In genomic region chr3:154224366-154224765, GRCh38 we compare ENCODE assay signal across 18 cellular contexts.
A peak's percentile ranks its signal among the peaks of the same experiment; 100 is the strongest.
DNase-seq lines count a peak whose midpoint lies in the region; ATAC-seq, FAIRE-seq and TF ChIP-seq lines count a peak whose summit lies in the region.
"Had no signal": no experiment of that assay in that cellular context is flagged by ENCODE, and none has a peak within 500 bp of the region (broad histone marks: within the 10 kb centered on the region; RNA-seq: fewer than 3 reads in every experiment).

No MANE protein-coding gene starts in this region.

- in situ Hi-C loops in HepG2 (cut with HindIII; ENCODE audit: extremely low pct_ligation_motif_present, low pct_unique_long_range_greater_than_20kb): no loop called here

- H3K9me3 Mint-ChIP-seq in glutamatergic neuron (ENCODE audit: unreplicated experiment): peaks cover 1% of the 10 kb centered on the region
- H3K9me3 Mint-ChIP-seq in type B pancreatic cell: no peaks in the 10 kb centered on the region
- H3K9me3 Mint-ChIP-seq in activated T-cell treated with anti-CD3 and anti-CD28 coated beads, Interleukin-2, amount 50 U/mL, for 72 hours: no peaks in the 10 kb centered on the region
- H3K9me3 Mint-ChIP-seq in activated CD4-positive, alpha-beta memory T cell treated with anti-CD3 and anti-CD28 coated beads for 36 hours: no peaks in the 10 kb centered on the region
- H3K9me3 Mint-ChIP-seq: H9 had no signal

- H3K27me3 Mint-ChIP-seq in glutamatergic neuron (ENCODE audit: unreplicated experiment): no peaks in the 10 kb centered on the region
- H3K27me3 Mint-ChIP-seq in type B pancreatic cell: no peaks in the 10 kb centered on the region
- peaks cover 8% of the 10 kb centered on the region for H3K27me3 Mint-ChIP-seq in activated T-cell treated with anti-CD3 and anti-CD28 coated beads, Interleukin-2, amount 50 U/mL, for 72 hours (ENCODE audit: low read depth)
- H3K27me3 Mint-ChIP-seq in activated CD4-positive, alpha-beta memory T cell treated with anti-CD3 and anti-CD28 coated beads for 36 hours: peaks cover 5% of the 10 kb centered on the region

- no peak overlapping the region for H3K9ac ChIP-seq in HepG2 (ENCODE audit: insufficient read depth, low read depth, low read length)
- H3K9ac ChIP-seq: SK-N-SH had no signal

- no peak overlapping the region for H2AFZ ChIP-seq in HepG2 (ENCODE audit: low read length)

- H3K27ac ChIP-seq in right lobe of liver (no peak overlapping the region), HepG2 (ENCODE audit: extremely low read length, insufficient read depth, low read length) (no peak overlapping the region), VCaP (peak overlapping the region; percentile 94)

- H3K36me3 ChIP-seq in right lobe of liver (peaks cover 0 to 21% (median 5%) of the 10 kb centered on the region in 4 donors), HepG2 (replicated peaks in 1 of 2; ENCODE audit: control insufficient read depth in 1 of 2, insufficient read depth in 2 of 2, low read length in 2 of 2) (no peaks in the 10 kb centered on the region)
- H3K36me3 ChIP-seq: MG63 had no signal

- H3K27ac Mint-ChIP-seq in glutamatergic neuron (ENCODE audit: unreplicated experiment) (peak overlapping the region; percentile 75), type B pancreatic cell (peak overlapping the region; percentile 60)
- H3K27ac Mint-ChIP-seq in activated T-cell treated with anti-CD3 and anti-CD28 coated beads, Interleukin-2, amount 50 U/mL, for 72 hours: no peak overlapping the region
- H3K27ac Mint-ChIP-seq in activated CD4-positive, alpha-beta memory T cell treated with anti-CD3 and anti-CD28 coated beads for 36 hours: no peak overlapping the region
- H3K27ac Mint-ChIP-seq: H9 had no signal

- WGBS in right lobe of liver (ENCODE audit: insufficient coverage, low coverage, low lambda C conversion rate, missing lambda C conversion rate): 53% methylated on average over 6 of the region's 6 CpGs
- WGBS in HepG2 (ENCODE audit: low lambda C conversion rate): 32% methylated on average over 6 of the region's 6 CpGs

- TF ChIP-seq POLR2A in right lobe of liver (IDR thresholded peaks at IDR 0.05) (no peak), HepG2 (IDR thresholded peaks at IDR 0.05; ENCODE audit: insufficient read depth in 1 of 2, low read depth in 2 of 2, low read length in 2 of 2) (no peak)

- H3K4me1 ChIP-seq in right lobe of liver (peaks cover 0 to 3% (median 0%) of the 10 kb centered on the region in 4 donors), HepG2 (ENCODE audit: insufficient read depth, low read length) (peaks cover 11% of the 10 kb centered on the region)

- no peak for TF ChIP-seq EP300 in HepG2 (IDR thresholded peaks at IDR 0.05; ENCODE audit: low read depth in 2 of 2, low read length in 2 of 2)
- TF ChIP-seq EP300 in HepG2 (CRISPR knock-in tag; IDR thresholded peaks at IDR 0.05; ENCODE audit: borderline replicate concordance): no peak

- no peak overlapping the region for H3K4me3 ChIP-seq in right lobe of liver
- H3K4me3 ChIP-seq in HepG2 (replicated peaks in 1 of 3; ENCODE audit: insufficient read depth in 1 of 3, low read depth in 2 of 3, low read length in 3 of 3): no peak overlapping the region
- H3K4me3 ChIP-seq: MG63 had no signal

- no TSS peak for BruUV-seq in HepG2 (replicated peaks; lab: Mats Ljungman, UMichigan)

- peak overlapping the region; percentile 78 for H3K4me3 Mint-ChIP-seq in glutamatergic neuron (ENCODE audit: unreplicated experiment)
- no peak overlapping the region for H3K4me3 Mint-ChIP-seq in type B pancreatic cell
- H3K4me3 Mint-ChIP-seq in activated T-cell treated with anti-CD3 and anti-CD28 coated beads, Interleukin-2, amount 50 U/mL, for 72 hours: no peak overlapping the region
- H3K4me3 Mint-ChIP-seq in activated CD4-positive, alpha-beta memory T cell treated with anti-CD3 and anti-CD28 coated beads for 36 hours: no peak overlapping the region
- H3K4me3 Mint-ChIP-seq: CD14-positive monocyte, H9 had no signal

- intact Hi-C loops in right lobe of liver (cut with DNase I): no loop called here
- intact Hi-C loops in HepG2 (cut with micrococcal nuclease; ENCODE audit: unreplicated experiment): loop anchor here (10.0 kb wide), 1 partner anchor 100 kb away; the partner anchor contains the start of gene ARHGEF26
- intact Hi-C loops in activated CD4-positive, alpha-beta memory T cell treated with anti-CD3 and anti-CD28 coated beads for 36 hours (cut with micrococcal nuclease): no loop called here

- TF ChIP-seq CTCF in right lobe of liver (IDR thresholded peaks at IDR 0.05) (no peak), HepG2 (CRISPR knock-in tag; IDR thresholded peaks at IDR 0.05) (no peak), VCaP (conservative IDR thresholded peaks at IDR 0.05) (no peak), glutamatergic neuron (IDR thresholded peaks at IDR 0.05; ENCODE audit: partially characterized antibody, unreplicated experiment) (no peak), type B pancreatic cell (conservative IDR thresholded peaks at IDR 0.05) (peak; percentile 49)

- H3K79me2 ChIP-seq in HepG2 (ENCODE audit: insufficient read depth, low read length): no peaks in the 10 kb centered on the region

- H3K4me1 Mint-ChIP-seq in glutamatergic neuron (ENCODE audit: low read depth, unreplicated experiment): peaks cover 31% of the 10 kb centered on the region
- H3K4me1 Mint-ChIP-seq in type B pancreatic cell (ENCODE audit: unreplicated experiment): peaks cover 4% of the 10 kb centered on the region
- H3K4me1 Mint-ChIP-seq in activated T-cell treated with anti-CD3 and anti-CD28 coated beads, Interleukin-2, amount 50 U/mL, for 72 hours (ENCODE audit: low read depth): no peaks in the 10 kb centered on the region
- peaks cover 3% of the 10 kb centered on the region for H3K4me1 Mint-ChIP-seq in activated CD4-positive, alpha-beta memory T cell treated with anti-CD3 and anti-CD28 coated beads for 36 hours (ENCODE audit: low read depth)

- POLR2A ChIA-PET in HepG2 (lab: Yijun Ruan, JAX): no interaction called here
- POLR2A ChIA-PET in activated CD4-positive, alpha-beta memory T cell treated with anti-CD3 and anti-CD28 coated beads for 36 hours (lab: Charles Lee): interaction anchor here (1.8 kb wide), 1 partner anchor 13 kb away, joined by 4 read pairs; no protein-coding TSS in a partner anchor

- no peaks in the 10 kb centered on the region for H4K20me1 ChIP-seq in HepG2 (ENCODE audit: insufficient read depth, low read length)

- ATAC-seq in right lobe of liver (peak in 3 of 4 donors; percentile 22 to 29 (median 22)), HepG2 (no peak)
- ATAC-seq in activated T-cell treated with anti-CD3 and anti-CD28 coated beads, Interleukin-2, amount 50 U/mL, for 72 hours (replicated peaks in 1 of 2): no peak

- FAIRE-seq in HepG2 (lab: Jason Lieb, UNC): no peak
- FAIRE-seq: A204.1 had no signal

- H3K36me3 Mint-ChIP-seq in glutamatergic neuron (ENCODE audit: unreplicated experiment) (no peaks in the 10 kb centered on the region), type B pancreatic cell (peaks cover 23% of the 10 kb centered on the region)
- H3K36me3 Mint-ChIP-seq in activated T-cell treated with anti-CD3 and anti-CD28 coated beads, Interleukin-2, amount 50 U/mL, for 72 hours (ENCODE audit: insufficient read depth in 2 of 2): no peaks in the 10 kb centered on the region
- no peaks in the 10 kb centered on the region for H3K36me3 Mint-ChIP-seq in activated CD4-positive, alpha-beta memory T cell treated with anti-CD3 and anti-CD28 coated beads for 36 hours
- H3K36me3 Mint-ChIP-seq: CD14-positive monocyte had no signal

- H3K4me2 ChIP-seq in HepG2 (ENCODE audit: low read depth, low read length): no peak overlapping the region
- H3K4me2 ChIP-seq: SK-N-SH had no signal

- DNase-seq in right lobe of liver: no peak
- no peak for DNase-seq in HepG2 (ENCODE audit: low spot score)
- no peak for DNase-seq in glutamatergic neuron
- no peak for DNase-seq in type B pancreatic cell (ENCODE audit: extremely low spot score, unreplicated experiment)
- DNase-seq in activated T-cell treated with anti-CD3 and anti-CD28 coated beads, Interleukin-2, amount 50 U/mL, for 72 hours: no peak
- no peak for DNase-seq in GM19240 (ENCODE audit: insufficient read length, low spot score)
- no peak for DNase-seq in activated CD4-positive, alpha-beta memory T cell treated with anti-CD3 and anti-CD28 coated beads for 36 hours
- DNase-seq: DMS153, EL, H9, MG63, NCI-H1092, NCI-H2081 treated with DMSO at 0.1 percent for 48 hours, NCI-H524, SK-N-SH had no signal

- H3K27me3 ChIP-seq in right lobe of liver (no peaks in the 10 kb centered on the region), HepG2 (ENCODE audit: control insufficient read depth in 1 of 2, insufficient read depth in 2 of 2, low read length in 2 of 2) (no peaks in the 10 kb centered on the region)
- H3K27me3 ChIP-seq: MG63 had no signal

- H3K9me3 ChIP-seq in right lobe of liver (no peaks in the 10 kb centered on the region), HepG2 (ENCODE audit: low read length) (no peaks in the 10 kb centered on the region)
- H3K9me3 ChIP-seq: MG63, SK-N-SH had no signal

- TF ChIP-seq RAD21 in HepG2 (CRISPR knock-in tag; IDR thresholded peaks at IDR 0.05): no peak

- CTCF ChIA-PET in HepG2 (lab: Yijun Ruan, JAX; ENCODE audit: low intra/inter-chr PET ratio, low total read pairs): no interaction called here
- CTCF ChIA-PET in activated CD4-positive, alpha-beta memory T cell treated with anti-CD3 and anti-CD28 coated beads for 36 hours (lab: Charles Lee): interaction anchor here (0.8 kb wide), 1 partner anchor 14 kb away, joined by 3 read pairs; no protein-coding TSS in a partner anchor

TF ChIP-seq in HepG2, 621 proteins besides CTCF, POLR2A, EP300 and RAD21:
- no peak for TF ChIP-seq HIVEP1 (CRISPR knock-in tag; IDR thresholded peaks at IDR 0.05)
- no peak for TF ChIP-seq MEIS2 (CRISPR knock-in tag; IDR thresholded peaks at IDR 0.05)
- TF ChIP-seq SMAD9 (CRISPR knock-in tag; IDR thresholded peaks at IDR 0.05): no peak
- TF ChIP-seq DRAP1 (CRISPR knock-in tag; IDR thresholded peaks at IDR 0.05): no peak
- no peak for TF ChIP-seq TEF (CRISPR knock-in tag; IDR thresholded peaks at IDR 0.05)
- no peak for TF ChIP-seq HNRNPH1 (optimal IDR thresholded peaks at IDR 0.05; ENCODE audit: low read depth, low read length)
- TF ChIP-seq MZF1 (CRISPR knock-in tag; IDR thresholded peaks at IDR 0.05; ENCODE audit: borderline replicate concordance): no peak
- no peak for TF ChIP-seq JUND (CRISPR knock-in tag; IDR thresholded peaks at IDR 0.05)

Comparison
In these comparisons a context has a peak if more than half of its experiments do, and no peak if none do; other contexts are left out.
1. ATAC-seq: peak in right lobe of liver (3 of 4); none in HepG2 (single experiment) and activated T-cell treated with anti-CD3 and anti-CD28 coated beads, Interleukin-2, amount 50 U/mL, for 72 hours (0 of 2).
2. H3K27ac Mint-ChIP-seq: peak in glutamatergic neuron (single experiment) and type B pancreatic cell (single experiment); none in activated T-cell treated with anti-CD3 and anti-CD28 coated beads, Interleukin-2, amount 50 U/mL, for 72 hours (single experiment) and activated CD4-positive, alpha-beta memory T cell treated with anti-CD3 and anti-CD28 coated beads for 36 hours (single experiment).